ENCODE assay signal across 23 cellular contexts in genomic region chr20:59676877-59677140, GRCh38.
"Had no signal": no experiment of that assay in that cellular context is flagged by ENCODE, and none has a peak within 500 bp of the region (broad histone marks: within the 10 kb centered on the region; RNA-seq: fewer than 3 reads in every experiment).

No MANE protein-coding gene starts in this region.

- H3K9me3 ChIP-seq: pancreas, psoas muscle, stomach, suprapubic skin, transverse colon had no signal

- H3K36me3 ChIP-seq: cardiac muscle cell, pancreas, stomach, suprapubic skin, transverse colon had no signal

- H3K27ac ChIP-seq: cardiac muscle cell, pancreas, psoas muscle, stomach, suprapubic skin, transverse colon, VCaP had no signal

- H3K4me3 ChIP-seq: cardiac muscle cell, pancreas, psoas muscle, smooth muscle cell, stomach, suprapubic skin, transverse colon had no signal

- ATAC-seq: activated naive CD4-positive, alpha-beta T cell treated with anti-CD3 and anti-CD28 coated beads, Interleukin-2, amount 50 U/mL, for 72 hours; activated T-cell treated with anti-CD3 and anti-CD28 coated beads, Interleukin-2, amount 50 U/mL, for 72 hours; left colon; naive thymus-derived CD4-positive, alpha-beta T cell; pancreas; psoas muscle; stimulated activated naive B cell treated with anti-CD40 and anti-IgM and Interleukin-4, amounts not matched to agents 10 μg/mL and 1 μg/mL and 100 μg/mL, for 72 hours; T-cell had no signal

- H3K27me3 ChIP-seq: cardiac muscle cell, pancreas, transverse colon had no signal

- DNase-seq: activated CD4-positive, alpha-beta T cell treated with anti-CD3 and anti-CD28 coated beads for 4 hours; activated CD4-positive, alpha-beta T cell treated with anti-CD3 and anti-CD28 coated beads, Interleukin-2, amount 50 U/mL, for 4 hours; activated naive CD4-positive, alpha-beta T cell; activated T-cell treated with anti-CD3 and anti-CD28 coated beads for 4 hours; activated T-cell treated with anti-CD3 and anti-CD28 coated beads, Interleukin-2, amount 50 U/mL, for 72 hours; cortex of kidney; foreskin fibroblast; left colon; naive thymus-derived CD4-positive, alpha-beta T cell; pancreas; psoas muscle; stimulated activated CD4-positive, alpha-beta T cell treated with anti-CD3 and anti-CD28 coated beads, Interleukin-1b, Interleukin-23, amount 100 ng/mL, for 48 hours; stimulated activated CD4-positive, alpha-beta T cell treated with anti-CD3 and anti-CD28 coated beads, Interleukin-4, amount 100 ng/mL, for 4 hours; stimulated activated CD8-positive, alpha-beta memory T cell treated with anti-CD3 and anti-CD28 coated beads, Interleukin-4, amount 100 ng/mL, for 48 hours; stimulated activated naive B cell treated with anti-CD40 and anti-IgM and Interleukin-4, amounts not matched to agents 10 μg/mL and 1 μg/mL and 100 μg/mL, for 72 hours; stomach; T-cell; transverse colon had no signal

- H3K4me1 ChIP-seq: pancreas, psoas muscle, suprapubic skin, transverse colon had no signal
